9 cellular contexts compared by ENCODE assay signal in the genomic region with DNA sequence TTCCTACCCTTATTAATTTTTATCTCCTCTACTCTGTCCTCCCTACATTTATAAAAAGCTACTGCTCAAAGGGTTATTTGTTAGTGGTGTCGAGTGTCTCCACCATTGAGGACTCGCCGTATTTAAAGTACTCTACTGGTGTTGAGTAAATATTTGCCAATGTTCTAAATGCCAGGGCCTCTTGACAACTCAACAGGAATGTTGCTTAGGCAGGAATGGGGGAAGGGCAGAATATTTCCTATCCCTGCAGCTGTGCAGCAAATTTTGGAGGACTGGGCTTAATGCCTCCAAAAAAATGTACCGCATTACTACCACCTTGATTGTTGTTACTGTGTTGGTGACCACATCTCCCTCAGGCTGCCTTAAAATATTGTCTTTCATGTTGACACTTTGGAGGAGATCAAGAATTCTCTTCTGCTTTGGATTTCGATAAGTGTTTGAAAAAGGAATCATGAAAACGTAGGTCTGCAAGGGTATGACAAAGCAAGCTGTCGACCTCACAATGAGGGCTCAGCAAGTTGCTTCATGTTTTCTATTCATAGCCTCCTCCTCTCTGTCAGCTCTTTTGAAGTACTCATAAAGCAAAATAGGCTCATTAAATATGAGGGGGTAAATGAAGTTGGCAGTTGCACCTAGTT.
DNase-seq lines count a peak whose midpoint lies in the region; ATAC-seq and TF ChIP-seq lines count a peak whose summit lies in the region.
"Had no signal": no experiment of that assay in that cellular context is flagged by ENCODE, and none has a peak within 500 bp of the region (broad histone marks: within the 10 kb centered on the region; RNA-seq: fewer than 3 reads in every experiment).

No MANE protein-coding gene starts in this region.

- H3K4me2 ChIP-seq in hepatocyte, result peak overlapping the region; percentile 38

- no peak overlapping the region for H3K4me3 Mint-ChIP-seq in nephron progenitor cell
- H3K4me3 Mint-ChIP-seq: central memory CD8-positive, alpha-beta T cell had no signal

- peaks cover 19% of the 10 kb centered on the region for H3K36me3 Mint-ChIP-seq in nephron progenitor cell (ENCODE audit: low read depth)

- ATAC-seq in upper lobe of right lung, result peak; percentile 88

- peaks cover 43% of the 10 kb centered on the region for H3K4me1 ChIP-seq in hepatocyte (ENCODE audit: insufficient read depth)
- peaks cover 20% of the 10 kb centered on the region for H3K4me1 ChIP-seq in upper lobe of right lung

- no peaks in the 10 kb centered on the region for H3K27me3 ChIP-seq in hepatocyte
- H3K27me3 ChIP-seq in upper lobe of right lung, result no peaks in the 10 kb centered on the region

- no peaks in the 10 kb centered on the region for H3K36me3 ChIP-seq in hepatocyte (replicated peaks; ENCODE audit: insufficient read depth, low read depth)
- H3K36me3 ChIP-seq in upper lobe of right lung, result no peaks in the 10 kb centered on the region

- peak; percentile 87 for DNase-seq in NCI-H128 (lab: John Stamatoyannopoulos, UW; ENCODE audit: unreplicated experiment)
- peak; percentile 84 for DNase-seq in RWPE1 (ENCODE audit: low spot score)
- peak; percentile 75 for DNase-seq in hepatocyte (ENCODE audit: low spot score)
- DNase-seq in upper lobe of right lung, result no peak
- DNase-seq in nephron progenitor cell, result no peak
- no peak for DNase-seq in NAMALWA (ENCODE audit: low spot score)
- no peak for DNase-seq in ureter (ENCODE audit: low spot score)
- DNase-seq: T1000 had no signal

- no peak overlapping the region for H3K27ac Mint-ChIP-seq in nephron progenitor cell

- POLR2A ChIA-PET in RWPE1 (lab: Yijun Ruan, JAX; ENCODE audit: low non-redundant PET), result no interaction called here

- CTCF ChIA-PET in RWPE1 (lab: Yijun Ruan, JAX), result interaction anchor here (0.7 to 0.9 kb wide), 3 partner anchors 15 to 28 kb away, joined by 3 read pairs; no protein-coding TSS in a partner anchor

- H2AFZ ChIP-seq in hepatocyte, result no peak overlapping the region

- H3K27me3 Mint-ChIP-seq in nephron progenitor cell (ENCODE audit: low read depth, poor library complexity), result no peaks in the 10 kb centered on the region
- H3K27me3 Mint-ChIP-seq: central memory CD8-positive, alpha-beta T cell had no signal

- H3K27ac ChIP-seq in RWPE1 (no peak overlapping the region), hepatocyte (peak overlapping the region; percentile 78), upper lobe of right lung (peak overlapping the region; percentile 79)

- TF ChIP-seq CTCF in RWPE1 (conservative IDR thresholded peaks at IDR 0.05; ENCODE audit: low read depth) (no peak), hepatocyte (IDR thresholded peaks at IDR 0.05; ENCODE audit: poor library complexity) (no peak), upper lobe of right lung (IDR thresholded peaks at IDR 0.05) (no peak), nephron progenitor cell (IDR thresholded peaks at IDR 0.05) (no peak)

- H3K4me3 ChIP-seq in hepatocyte (no peak overlapping the region), upper lobe of right lung (no peak overlapping the region)

- H3K9me3 ChIP-seq in hepatocyte (ENCODE audit: low read depth) (no peaks in the 10 kb centered on the region), upper lobe of right lung (no peaks in the 10 kb centered on the region)

- no peaks in the 10 kb centered on the region for H4K20me1 ChIP-seq in hepatocyte (ENCODE audit: insufficient read depth, poor library complexity, severe bottlenecking)

- peaks cover 7% of the 10 kb centered on the region for H3K4me1 Mint-ChIP-seq in nephron progenitor cell
- H3K4me1 Mint-ChIP-seq: central memory CD8-positive, alpha-beta T cell had no signal

- intact Hi-C loops in upper lobe of right lung (cut with DNase I), result no loop called here

- no peaks in the 10 kb centered on the region for H3K9me2 ChIP-seq in hepatocyte (replicated peaks; ENCODE audit: insufficient read depth)

- peaks cover 43% of the 10 kb centered on the region for H3K9me3 Mint-ChIP-seq in nephron progenitor cell

- 24% methylated on average over 7 of the region's 7 CpGs for WGBS in hepatocyte (ENCODE audit: low lambda C conversion rate, missing lambda C conversion rate)

- H3K79me2 ChIP-seq in hepatocyte, result no peaks in the 10 kb centered on the region

Comparison
In these comparisons a context has a peak if more than half of its experiments do, and no peak if none do; other contexts are left out.
1. DNase-seq: peak in NCI-H128 (single experiment), RWPE1 (single experiment) and hepatocyte (single experiment); none in upper lobe of right lung (single experiment), nephron progenitor cell (single experiment), NAMALWA (single experiment) and ureter (single experiment).